In the genomic region with DNA sequence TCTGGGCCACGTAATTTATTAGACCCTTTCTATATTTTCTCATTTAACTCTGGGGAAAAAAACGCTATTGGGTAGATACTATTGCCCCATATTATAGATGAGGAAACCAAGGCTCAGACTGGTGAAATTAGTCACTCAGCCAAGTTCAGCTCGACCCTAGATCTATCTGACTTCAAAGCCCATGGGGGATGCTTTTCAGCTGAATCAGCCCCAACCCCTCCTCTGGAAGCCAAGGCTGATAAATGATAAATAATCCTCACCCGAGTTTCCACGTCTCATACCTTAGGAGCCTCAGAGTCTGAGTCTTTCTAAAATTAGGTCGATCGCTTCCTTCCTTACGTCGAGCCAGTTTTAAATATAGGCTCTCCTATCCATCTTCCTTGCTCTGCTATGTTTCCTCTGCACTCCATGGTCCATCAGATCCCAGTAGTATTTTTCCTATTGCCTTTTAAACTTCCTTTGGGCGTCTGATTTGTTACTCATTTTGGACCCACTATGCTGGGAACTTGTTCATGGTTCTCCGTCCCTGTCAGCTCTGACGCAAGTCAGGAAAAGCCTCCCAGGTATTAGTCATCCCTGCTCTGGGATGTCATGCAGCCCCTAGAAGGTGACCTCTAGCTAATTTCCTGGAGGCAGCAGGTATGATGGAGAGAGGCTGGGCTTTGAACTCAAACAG, we compare ENCODE assay signal across 1 cellular context.
TF ChIP-seq lines count a peak whose summit lies in the region.

No MANE protein-coding gene starts in this region.

TF ChIP-seq in K562, 482 proteins besides CTCF, POLR2A, EP300 and RAD21 (continued from another document):
- TF ChIP-seq, protein P1, sequence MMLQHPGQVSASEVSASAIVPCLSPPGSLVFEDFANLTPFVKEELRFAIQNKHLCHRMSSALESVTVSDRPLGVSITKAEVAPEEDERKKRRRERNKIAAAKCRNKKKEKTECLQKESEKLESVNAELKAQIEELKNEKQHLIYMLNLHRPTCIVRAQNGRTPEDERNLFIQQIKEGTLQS (IDR thresholded peaks at IDR 0.05), result peak; percentile 54; the same call in 1 of the 2 replicates
- TF ChIP-seq, protein P1 (CRISPR knock-in tag; conservative IDR thresholded peaks at IDR 0.05), result no peak
